ENCODE assay signal across 8 cellular contexts in genomic region chr16:28326881-28327610, GRCh38. TPM values are rescaled to one million over a fixed set of nuclear protein-coding genes. Genes with fewer than 3 reads are reported as not detected.
DNase-seq lines count a peak whose midpoint lies in the region; ATAC-seq, FAIRE-seq and TF ChIP-seq lines count a peak whose summit lies in the region.

No MANE protein-coding gene starts in this region.

- no peak overlapping the region for H3K27ac Mint-ChIP-seq in Caco-2 (ENCODE audit: unreplicated experiment)
- H3K27ac Mint-ChIP-seq in activated naive CD4-positive, alpha-beta T cell treated with anti-CD3 and anti-CD28 coated beads, Interleukin-2, amount 10 ng/mL, durations not matched to agents 7 days and 5 days, result no peak overlapping the region

- H3K4me3 Mint-ChIP-seq in Caco-2 (ENCODE audit: unreplicated experiment), result no peak overlapping the region
- H3K4me3 Mint-ChIP-seq in activated naive CD4-positive, alpha-beta T cell treated with anti-CD3 and anti-CD28 coated beads, Interleukin-2, amount 10 ng/mL, durations not matched to agents 7 days and 5 days, result no peak overlapping the region

- ATAC-seq in HG03565 (IDR thresholded peaks at IDR 0.05; ENCODE audit: unreplicated experiment) (peak; percentile 46), GM18873 (IDR thresholded peaks at IDR 0.05; ENCODE audit: low FRiP score, unreplicated experiment) (no peak), GM18520 (IDR thresholded peaks at IDR 0.05; ENCODE audit: unreplicated experiment) (no peak)

- no peaks in the 10 kb centered on the region for H3K36me3 Mint-ChIP-seq in Caco-2 (ENCODE audit: insufficient read depth, unreplicated experiment)
- H3K36me3 Mint-ChIP-seq in activated naive CD4-positive, alpha-beta T cell treated with anti-CD3 and anti-CD28 coated beads, Interleukin-2, amount 10 ng/mL, durations not matched to agents 7 days and 5 days, result no peaks in the 10 kb centered on the region

- peak; percentile 63 to 75 for DNase-seq in Caco-2
- DNase-seq in SK-N-DZ (ENCODE audit: low spot score), result peak; percentile 74
- DNase-seq in activated naive CD4-positive, alpha-beta T cell treated with anti-CD3 and anti-CD28 coated beads, Interleukin-2, amount 10 ng/mL, durations not matched to agents 7 days and 5 days, result peak; percentile 79
- peak; percentile 37 for DNase-seq in left ventricle myocardium inferior
- peak; percentile 53 for DNase-seq in small intestine

- H3K4me3 ChIP-seq in Caco-2 (ENCODE audit: low read depth, low read length) (no peak overlapping the region), left ventricle myocardium inferior (no peak overlapping the region), small intestine (ENCODE audit: low read depth in 1 of 2, low read length in 2 of 2) (no peak overlapping the region)

- H3K4me1 Mint-ChIP-seq in Caco-2 (ENCODE audit: low read depth, unreplicated experiment), result peaks cover 13% of the 10 kb centered on the region
- no peaks in the 10 kb centered on the region for H3K4me1 Mint-ChIP-seq in activated naive CD4-positive, alpha-beta T cell treated with anti-CD3 and anti-CD28 coated beads, Interleukin-2, amount 10 ng/mL, durations not matched to agents 7 days and 5 days

- no TSS peak for BruUV-seq in Caco-2 (replicated peaks; lab: Mats Ljungman, UMichigan)

- TF ChIP-seq CTCF in Caco-2 (IDR thresholded peaks at IDR 0.05; ENCODE audit: insufficient read depth in 1 of 2, low read depth in 1 of 2, low read length in 1 of 2, severe bottlenecking in 1 of 2, unreplicated experiment in 1 of 2) (peak; percentile 66 to 82), left ventricle myocardium inferior (IDR thresholded peaks at IDR 0.05; ENCODE audit: borderline replicate concordance) (peak; percentile 80)

- CTCF ChIA-PET in Caco-2 (lab: Charles Lee), result interaction anchor here (0.7 kb wide), 1 partner anchor 250 kb away, joined by 3 read pairs; no protein-coding TSS in a partner anchor
- CTCF ChIA-PET in activated naive CD4-positive, alpha-beta T cell treated with anti-CD3 and anti-CD28 coated beads, Interleukin-2, amount 10 ng/mL, durations not matched to agents 7 days and 5 days (lab: Charles Lee), result interaction anchor here (1.1 to 1.7 kb wide), 4 partner anchors 9 to 58 kb away, joined by 3 to 7 read pairs (median 4); partner anchors contain the start of gene SBK1

- H3K9me3 Mint-ChIP-seq in Caco-2 (ENCODE audit: unreplicated experiment), result no peaks in the 10 kb centered on the region
- no peaks in the 10 kb centered on the region for H3K9me3 Mint-ChIP-seq in activated naive CD4-positive, alpha-beta T cell treated with anti-CD3 and anti-CD28 coated beads, Interleukin-2, amount 10 ng/mL, durations not matched to agents 7 days and 5 days

- WGBS in small intestine, 3 donors, result 50 to 57% (median 55%) methylated on average over 12 of the region's 12 CpGs

- FAIRE-seq in small intestine (lab: Jason Lieb, UNC), result no peak

- no peaks in the 10 kb centered on the region for H3K27me3 ChIP-seq in Caco-2 (replicated peaks; ENCODE audit: control insufficient read depth, insufficient read depth, low read length)
- no peaks in the 10 kb centered on the region for H3K27me3 ChIP-seq in left ventricle myocardium inferior (ENCODE audit: low read depth)
- H3K27me3 ChIP-seq in small intestine (ENCODE audit: control insufficient read depth in 2 of 2, insufficient read depth in 2 of 2, low read length in 2 of 2), result no peaks in the 10 kb centered on the region

- H3K9me3 ChIP-seq in Caco-2, result no peaks in the 10 kb centered on the region
- no peaks in the 10 kb centered on the region for H3K9me3 ChIP-seq in left ventricle myocardium inferior (replicated peaks)
- H3K9me3 ChIP-seq in small intestine (ENCODE audit: control insufficient read depth, low read depth), result no peaks in the 10 kb centered on the region

- intact Hi-C loops in Caco-2 (cut with micrococcal nuclease; ENCODE audit: unreplicated experiment), result no loop called here
- intact Hi-C loops in left ventricle myocardium inferior (cut with micrococcal nuclease), result no loop called here

- POLR2A ChIA-PET in Caco-2 (lab: Charles Lee), result no interaction called here

- 0 out of 2 replicates have a peak, but pooled peaks cover 4% of the 10 kb centered on the region for H3K4me1 ChIP-seq in Caco-2
- H3K4me1 ChIP-seq in left ventricle myocardium inferior, result no peaks in the 10 kb centered on the region
- no peaks in the 10 kb centered on the region for H3K4me1 ChIP-seq in small intestine (ENCODE audit: control insufficient read depth in 2 of 2, insufficient read depth in 1 of 2, low read depth in 1 of 2, low read length in 1 of 2)

- no peaks in the 10 kb centered on the region for H3K36me3 ChIP-seq in Caco-2 (ENCODE audit: control insufficient read depth, insufficient read depth, low read length)
- H3K36me3 ChIP-seq in left ventricle myocardium inferior, result no peaks in the 10 kb centered on the region
- no peaks in the 10 kb centered on the region for H3K36me3 ChIP-seq in small intestine (ENCODE audit: control insufficient read depth in 2 of 2, insufficient read depth in 2 of 2, low read length in 2 of 2)

- no peaks in the 10 kb centered on the region for H3K27me3 Mint-ChIP-seq in Caco-2 (ENCODE audit: insufficient read depth, unreplicated experiment)
- H3K27me3 Mint-ChIP-seq in activated naive CD4-positive, alpha-beta T cell treated with anti-CD3 and anti-CD28 coated beads, Interleukin-2, amount 10 ng/mL, durations not matched to agents 7 days and 5 days, result no peaks in the 10 kb centered on the region

- no peak overlapping the region for H3K27ac ChIP-seq in left ventricle myocardium inferior (replicated peaks)
- no peak overlapping the region for H3K27ac ChIP-seq in small intestine (ENCODE audit: low read depth in 1 of 2, low read length in 1 of 2)

RNA-seq across cellular contexts. Expression of gene SBK1, which starts 34.7 kb away (rescaled TPM):
- total RNA-seq in Caco-2 (2022) (5.5 and 6.7 TPM in 2 replicates), left ventricle myocardium inferior (2.3 TPM)
- 13.6 and 17.3 TPM in 2 replicates for polyA plus RNA-seq in SK-N-DZ (2014; cell fraction: cytosol; rRNA removed)
- 9.5 and 26.0 TPM in 2 replicates for polyA plus RNA-seq in SK-N-DZ (2014; cell fraction: nucleus; rRNA removed)
- 1 to 10 TPM in 1 of 3 donors, under 1 TPM in 2; under 0.01 to 1.1 (median 0.27) TPM for polyA plus RNA-seq in small intestine

RNA-seq across cellular contexts. Expression of gene NPIPB6, which starts 36.3 kb away (rescaled TPM):
- total RNA-seq in Caco-2 (2022) (1.4 and 1.9 TPM in 2 replicates), left ventricle myocardium inferior (1.1 TPM)
- not detected in 2 replicates for polyA plus RNA-seq in SK-N-DZ (2014; cell fraction: cytosol; rRNA removed)
- polyA plus RNA-seq in SK-N-DZ (2014; cell fraction: nucleus; rRNA removed), result 0.30 TPM in 1 of 2 replicates, not detected in the other
- polyA plus RNA-seq in small intestine, result under 1 TPM in 2 of 3 donors, not detected in 1; 0.24 to 0.54 TPM
